1 cellular context compared by ENCODE assay signal in genomic region chr18:57798713-57799373, GRCh38.
A peak's percentile ranks its signal among the peaks of the same experiment; 100 is the strongest.
TF ChIP-seq lines count a peak whose summit lies in the region.

No MANE protein-coding gene starts in this region.

TF ChIP-seq in HepG2, 621 proteins besides CTCF, POLR2A, EP300 and RAD21 (continued from another document and continues in another):
- TF ChIP-seq ZNF598 (CRISPR knock-in tag; IDR thresholded peaks at IDR 0.05; ENCODE audit: borderline replicate concordance): no peak
- TF ChIP-seq RBM39 (IDR thresholded peaks at IDR 0.05; ENCODE audit: low read depth, low read length, poor library complexity, severe bottlenecking): no peak
- TF ChIP-seq XBP1 (CRISPR knock-in tag; IDR thresholded peaks at IDR 0.05): no peak
- no peak for TF ChIP-seq ZNF121 (CRISPR knock-in tag; IDR thresholded peaks at IDR 0.05)
- TF ChIP-seq, protein P1, sequence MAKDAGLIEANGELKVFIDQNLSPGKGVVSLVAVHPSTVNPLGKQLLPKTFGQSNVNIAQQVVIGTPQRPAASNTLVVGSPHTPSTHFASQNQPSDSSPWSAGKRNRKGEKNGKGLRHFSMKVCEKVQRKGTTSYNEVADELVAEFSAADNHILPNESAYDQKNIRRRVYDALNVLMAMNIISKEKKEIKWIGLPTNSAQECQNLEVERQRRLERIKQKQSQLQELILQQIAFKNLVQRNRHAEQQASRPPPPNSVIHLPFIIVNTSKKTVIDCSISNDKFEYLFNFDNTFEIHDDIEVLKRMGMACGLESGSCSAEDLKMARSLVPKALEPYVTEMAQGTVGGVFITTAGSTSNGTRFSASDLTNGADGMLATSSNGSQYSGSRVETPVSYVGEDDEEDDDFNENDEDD (CRISPR knock-in tag; IDR thresholded peaks at IDR 0.05; ENCODE audit: borderline replicate concordance): no peak
- no peak for TF ChIP-seq RCOR2 (CRISPR knock-in tag; IDR thresholded peaks at IDR 0.05)
- TF ChIP-seq TFDP2 (CRISPR knock-in tag; IDR thresholded peaks at IDR 0.05): no peak
- no peak; the same call in 1 of the 2 replicates for TF ChIP-seq FOXK1 (CRISPR knock-in tag; IDR thresholded peaks at IDR 0.05; ENCODE audit: borderline replicate concordance, low read depth)
- no peak; the same call in 1 of the 2 replicates for TF ChIP-seq TBX2 (CRISPR knock-in tag; IDR thresholded peaks at IDR 0.05; ENCODE audit: borderline replicate concordance)
- no peak for TF ChIP-seq MYNN (CRISPR knock-in tag; IDR thresholded peaks at IDR 0.05; ENCODE audit: low read depth)
- TF ChIP-seq ZNF329 (CRISPR knock-in tag; IDR thresholded peaks at IDR 0.05; ENCODE audit: low read depth): no peak
- TF ChIP-seq KLF6 (CRISPR knock-in tag; IDR thresholded peaks at IDR 0.05): no peak
- no peak for TF ChIP-seq CAMTA2 (CRISPR knock-in tag; IDR thresholded peaks at IDR 0.05; ENCODE audit: borderline replicate concordance)
- no peak for TF ChIP-seq ZSCAN25 (CRISPR knock-in tag; IDR thresholded peaks at IDR 0.05)
- no peak for TF ChIP-seq ZNF235 (CRISPR knock-in tag; IDR thresholded peaks at IDR 0.05; ENCODE audit: borderline replicate concordance)
- TF ChIP-seq HOXA9 (CRISPR knock-in tag; IDR thresholded peaks at IDR 0.05; ENCODE audit: borderline replicate concordance): no peak
- TF ChIP-seq ARID3A (IDR thresholded peaks at IDR 0.05; ENCODE audit: low read depth, low read length): no peak
- no peak for TF ChIP-seq ZSCAN21 (CRISPR knock-in tag; IDR thresholded peaks at IDR 0.05; ENCODE audit: borderline replicate concordance)
- no peak for TF ChIP-seq ZNF446 (CRISPR knock-in tag; IDR thresholded peaks at IDR 0.05)
- TF ChIP-seq ZNF777 (CRISPR knock-in tag; IDR thresholded peaks at IDR 0.05): no peak
- peak; percentile 22 for TF ChIP-seq TEAD3 (CRISPR knock-in tag; optimal IDR thresholded peaks at IDR 0.05; ENCODE audit: borderline replicate concordance)
- no peak for TF ChIP-seq SP5 (CRISPR knock-in tag; IDR thresholded peaks at IDR 0.05; ENCODE audit: borderline replicate concordance, low read depth)
- no peak for TF ChIP-seq ZNF619 (CRISPR knock-in tag; IDR thresholded peaks at IDR 0.05)
- TF ChIP-seq ZNF335 (CRISPR knock-in tag; IDR thresholded peaks at IDR 0.05): no peak
- no peak for TF ChIP-seq NFIC (IDR thresholded peaks at IDR 0.05; ENCODE audit: low read length)
- no peak for TF ChIP-seq SIN3B (IDR thresholded peaks at IDR 0.05; ENCODE audit: low read length)
- TF ChIP-seq ZNF672 (CRISPR knock-in tag; IDR thresholded peaks at IDR 0.05): no peak
- no peak for TF ChIP-seq ZNF362 (CRISPR knock-in tag; IDR thresholded peaks at IDR 0.05; ENCODE audit: borderline replicate concordance)
- no peak for TF ChIP-seq REPIN1 (CRISPR knock-in tag; IDR thresholded peaks at IDR 0.05; ENCODE audit: borderline replicate concordance, low read depth)
- no peak for TF ChIP-seq CCAR2 (optimal IDR thresholded peaks at IDR 0.05; ENCODE audit: low read depth, low read length)
- TF ChIP-seq, protein P2, sequence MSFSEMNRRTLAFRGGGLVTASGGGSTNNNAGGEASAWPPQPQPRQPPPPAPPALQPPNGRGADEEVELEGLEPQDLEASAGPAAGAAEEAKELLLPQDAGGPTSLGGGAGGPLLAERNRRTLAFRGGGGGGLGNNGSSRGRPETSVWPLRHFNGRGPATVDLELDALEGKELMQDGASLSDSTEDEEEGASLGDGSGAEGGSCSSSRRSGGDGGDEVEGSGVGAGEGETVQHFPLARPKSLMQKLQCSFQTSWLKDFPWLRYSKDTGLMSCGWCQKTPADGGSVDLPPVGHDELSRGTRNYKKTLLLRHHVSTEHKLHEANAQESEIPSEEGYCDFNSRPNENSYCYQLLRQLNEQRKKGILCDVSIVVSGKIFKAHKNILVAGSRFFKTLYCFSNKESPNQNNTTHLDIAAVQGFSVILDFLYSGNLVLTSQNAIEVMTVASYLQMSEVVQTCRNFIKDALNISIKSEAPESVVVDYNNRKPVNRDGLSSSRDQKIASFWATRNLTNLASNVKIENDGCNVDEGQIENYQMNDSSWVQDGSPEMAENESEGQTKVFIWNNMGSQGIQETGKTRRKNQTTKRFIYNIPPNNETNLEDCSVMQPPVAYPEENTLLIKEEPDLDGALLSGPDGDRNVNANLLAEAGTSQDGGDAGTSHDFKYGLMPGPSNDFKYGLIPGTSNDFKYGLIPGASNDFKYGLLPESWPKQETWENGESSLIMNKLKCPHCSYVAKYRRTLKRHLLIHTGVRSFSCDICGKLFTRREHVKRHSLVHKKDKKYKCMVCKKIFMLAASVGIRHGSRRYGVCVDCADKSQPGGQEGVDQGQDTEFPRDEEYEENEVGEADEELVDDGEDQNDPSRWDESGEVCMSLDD (CRISPR knock-in tag; IDR thresholded peaks at IDR 0.05; ENCODE audit: borderline replicate concordance): no peak
- no peak for TF ChIP-seq DZIP1 (CRISPR knock-in tag; IDR thresholded peaks at IDR 0.05)
- TF ChIP-seq ZNF639 (CRISPR knock-in tag; conservative IDR thresholded peaks at IDR 0.05): no peak
- no peak for TF ChIP-seq SIX4 (CRISPR knock-in tag; IDR thresholded peaks at IDR 0.05)
- TF ChIP-seq SMAD1 (CRISPR knock-in tag; IDR thresholded peaks at IDR 0.05; ENCODE audit: borderline replicate concordance, low read depth): no peak
- no peak for TF ChIP-seq ZNF792 (CRISPR knock-in tag; IDR thresholded peaks at IDR 0.05)
- TF ChIP-seq LRRFIP1 (CRISPR knock-in tag; conservative IDR thresholded peaks at IDR 0.05): no peak
- no peak for TF ChIP-seq ZNF724P (CRISPR knock-in tag; IDR thresholded peaks at IDR 0.05; ENCODE audit: borderline replicate concordance)
- TF ChIP-seq ZFY (CRISPR knock-in tag; IDR thresholded peaks at IDR 0.05): no peak
- TF ChIP-seq TARDBP (CRISPR knock-in tag; IDR thresholded peaks at IDR 0.05): no peak
- TF ChIP-seq ETV6 (CRISPR knock-in tag; conservative IDR thresholded peaks at IDR 0.05): no peak
- TF ChIP-seq MLLT10 (CRISPR knock-in tag; IDR thresholded peaks at IDR 0.05): no peak
- TF ChIP-seq CHD2 (IDR thresholded peaks at IDR 0.05; ENCODE audit: low read depth, low read length): no peak
- TF ChIP-seq PATZ1 (CRISPR knock-in tag; IDR thresholded peaks at IDR 0.05): no peak
- TF ChIP-seq POLR2AphosphoS5 (IDR thresholded peaks at IDR 0.05; ENCODE audit: low read depth, low read length): no peak
- no peak for TF ChIP-seq ZNF543 (CRISPR knock-in tag; IDR thresholded peaks at IDR 0.05)
- TF ChIP-seq CREB3 (CRISPR knock-in tag; IDR thresholded peaks at IDR 0.05): no peak
- TF ChIP-seq ZMYM3 (CRISPR knock-in tag; IDR thresholded peaks at IDR 0.05): peak; percentile 58; the same call in 1 of the 2 replicates
- no peak for TF ChIP-seq ZNF552 (CRISPR knock-in tag; IDR thresholded peaks at IDR 0.05; ENCODE audit: borderline replicate concordance)
- TF ChIP-seq SMC3 (IDR thresholded peaks at IDR 0.05; ENCODE audit: low read length): no peak; the same call in 1 of the 2 replicates
- peak; percentile 81 for TF ChIP-seq ZNF629 (CRISPR knock-in tag; conservative IDR thresholded peaks at IDR 0.05)
